In the genomic region with DNA sequence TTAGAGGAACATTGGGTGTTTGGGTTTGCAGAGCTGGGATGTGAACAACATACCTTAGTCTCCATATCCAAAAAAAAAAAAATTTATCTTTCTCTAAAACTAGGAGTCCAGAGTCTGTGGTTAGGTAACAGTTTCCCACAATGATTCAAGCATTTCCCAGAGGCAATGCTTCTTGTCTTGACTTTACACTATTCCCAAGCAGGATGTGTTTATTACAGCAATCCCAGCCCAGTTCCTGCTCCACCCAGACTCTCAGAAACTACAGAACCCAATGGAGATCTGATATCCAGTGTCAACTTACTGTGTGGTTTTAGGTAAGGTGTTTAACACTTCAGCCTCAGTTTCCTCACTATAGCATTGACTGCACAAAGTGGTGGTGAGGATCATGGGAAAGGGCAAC, we compare ENCODE assay signal across 13 cellular contexts. TPM values are rescaled to one million over a fixed set of nuclear protein-coding genes. Genes with fewer than 3 reads are reported as not detected.
A peak's percentile ranks its signal among the peaks of the same experiment; 100 is the strongest.
DNase-seq lines count a peak whose midpoint lies in the region; ATAC-seq lines count a peak whose summit lies in the region.
"Had no signal": no experiment of that assay in that cellular context is flagged by ENCODE, and none has a peak within 500 bp of the region (broad histone marks: within the 10 kb centered on the region; RNA-seq: fewer than 3 reads in every experiment).

No MANE protein-coding gene starts in this region.

- DNase-seq in GM04504 (ENCODE audit: low read depth) (peak; percentile 25), adipocyte (ENCODE audit: low read depth) (no peak), iris pigment epithelial cell (ENCODE audit: low read depth) (peak; percentile 38), mesenteric fat pad (ENCODE audit: low spot score) (no peak)
- no peak for DNase-seq in activated CD4-positive, CD25-positive, alpha-beta regulatory T cell treated with anti-CD3 and anti-CD28 coated beads, Interleukin-2, amount 50 U/mL, for 72 hours
- DNase-seq: activated T-cell treated with anti-CD3 and anti-CD28 coated beads, Interleukin-2, amount 50 U/mL, for 72 hours; kidney glomerular epithelial cell; NCI-H1092 treated with DMSO at 0.1 percent for 48 hours; NCI-H510A treated with DMSO at 0.1 percent for 48 hours; SJCRH30 had no signal

- ATAC-seq in HG03460 (IDR thresholded peaks at IDR 0.05; ENCODE audit: unreplicated experiment): no peak
- ATAC-seq: activated T-cell treated with anti-CD3 and anti-CD28 coated beads, Interleukin-2, amount 50 U/mL, for 72 hours had no signal

- peak overlapping the region; percentile 31 for H3K27ac ChIP-seq in stomach smooth muscle (ENCODE audit: low read length)
- H3K27ac ChIP-seq: neural progenitor cell, SJCRH30 had no signal

- H3K9me3 ChIP-seq in adipocyte (ENCODE audit: control insufficient read depth, low read length) (no peaks in the 10 kb centered on the region), stomach smooth muscle (ENCODE audit: control insufficient read depth in 2 of 2, low read length in 2 of 2) (no peaks in the 10 kb centered on the region)
- H3K9me3 ChIP-seq: SJCRH30 had no signal

- H3K27me3 ChIP-seq in adipocyte (replicated peaks; ENCODE audit: control insufficient read depth, insufficient read depth, low read length): no peaks in the 10 kb centered on the region
- H3K27me3 ChIP-seq in stomach smooth muscle (ENCODE audit: control insufficient read depth in 1 of 2, insufficient read depth in 2 of 2, low read length in 2 of 2): no peaks in the 10 kb centered on the region
- H3K27me3 ChIP-seq: neural progenitor cell, SJCRH30 had no signal

- H3K36me3 ChIP-seq in adipocyte (ENCODE audit: control insufficient read depth, insufficient read depth, low read length, severe bottlenecking) (peaks cover 35% of the 10 kb centered on the region), stomach smooth muscle (ENCODE audit: control insufficient read depth in 2 of 2, insufficient read depth in 2 of 2, low read length in 2 of 2) (peaks cover 18 to 22% of the 10 kb centered on the region in 2 donors)
- H3K36me3 ChIP-seq: neural progenitor cell had no signal

- H3K9ac ChIP-seq in adipocyte (ENCODE audit: low read length) (peak overlapping the region; percentile 40), stomach smooth muscle (ENCODE audit: low read length in 2 of 2) (no peak overlapping the region)
- H3K9ac ChIP-seq: neural progenitor cell had no signal

- H3K4me1 ChIP-seq in adipocyte (ENCODE audit: control insufficient read depth, insufficient read depth, low read length) (peaks cover 37% of the 10 kb centered on the region), stomach smooth muscle (ENCODE audit: control insufficient read depth, insufficient read depth, low read length) (peaks cover 21% of the 10 kb centered on the region)
- H3K4me1 ChIP-seq: neural progenitor cell, SJCRH30 had no signal

- H3K4me3 ChIP-seq in adipocyte (ENCODE audit: low read length): no peak overlapping the region
- H3K4me3 ChIP-seq in stomach smooth muscle (ENCODE audit: low read length in 2 of 2): no peak overlapping the region
- H3K4me3 ChIP-seq: neural progenitor cell, SJCRH30 had no signal

RNA-seq across cellular contexts. Expression of a gene that starts 2.3 kb away (rescaled TPM):
- 5.8 TPM for total RNA-seq in mesenteric fat pad

Comparison
In these comparisons a context has a peak if more than half of its experiments do, and no peak if none do; other contexts are left out.
1. DNase-seq: peak in GM04504 (single experiment) and iris pigment epithelial cell (single experiment); none in adipocyte (single experiment), activated CD4-positive, CD25-positive, alpha-beta regulatory T cell treated with anti-CD3 and anti-CD28 coated beads, Interleukin-2, amount 50 U/mL, for 72 hours (single experiment) and mesenteric fat pad (single experiment).